ENCODE assay signal across 10 cellular contexts in genomic region chr17:40354191-40355122, GRCh38. TPM values are rescaled to one million over a fixed set of nuclear protein-coding genes. Genes with fewer than 3 reads are reported as not detected.
A peak's percentile ranks its signal among the peaks of the same experiment; 100 is the strongest.
DNase-seq lines count a peak whose midpoint lies in the region; ATAC-seq and TF ChIP-seq lines count a peak whose summit lies in the region.
"Had no signal": no experiment of that assay in that cellular context is flagged by ENCODE, and none has a peak within 500 bp of the region (broad histone marks: within the 10 kb centered on the region; RNA-seq: fewer than 3 reads in every experiment).

No MANE protein-coding gene starts in this region.

- in situ Hi-C loops in IMR-90 (cut with MboI; ENCODE audit: low sequenced_read_pairs), result loop anchor here (5.0 to 25.0 kb wide), 4 partner anchors 52 to 1308 kb away; partner anchors contain the start of genes KRT27, KRT28 and WIPF2

- no peaks in the 10 kb centered on the region for H3K9me1 ChIP-seq in IMR-90 (ENCODE audit: insufficient read depth, low read length)

- no peak overlapping the region for H3K18ac ChIP-seq in IMR-90 (ENCODE audit: low read depth, low read length)

- H3K9ac ChIP-seq in IMR-90 (ENCODE audit: low read depth, low read length), result no peak overlapping the region

- H3K27me3 ChIP-seq in CD4-positive, alpha-beta T cell (ENCODE audit: control insufficient read depth, insufficient read depth, low read length), result no peaks in the 10 kb centered on the region
- H3K27me3 ChIP-seq in IMR-90 (ENCODE audit: control insufficient read depth, insufficient read depth, low read length), result no peaks in the 10 kb centered on the region

- no peak overlapping the region for H2BK15ac ChIP-seq in IMR-90 (ENCODE audit: low read depth, low read length)

- H3K4me2 ChIP-seq in IMR-90 (ENCODE audit: low read depth, low read length), result no peak overlapping the region

- H4K91ac ChIP-seq in IMR-90 (ENCODE audit: insufficient read depth, low read depth, low read length), result no peak overlapping the region

- no peak for TF ChIP-seq CTCF in CD4-positive, alpha-beta T cell (IDR thresholded peaks at IDR 0.05)
- TF ChIP-seq CTCF in IMR-90 (conservative IDR thresholded peaks at IDR 0.05; ENCODE audit: low read depth, low read length) (no peak), endothelial cell (IDR thresholded peaks at IDR 0.05; ENCODE audit: unreplicated experiment) (no peak), neural crest cell (conservative IDR thresholded peaks at IDR 0.05) (no peak)

- no peak overlapping the region for H3K14ac ChIP-seq in IMR-90 (replicated peaks; ENCODE audit: low read depth, low read length)

- peaks cover 34% of the 10 kb centered on the region for H4K20me1 ChIP-seq in IMR-90 (ENCODE audit: insufficient read depth, low read length)

- POLR2A ChIA-PET in CD4-positive, alpha-beta T cell (lab: Charles Lee), result interaction anchor here (1.0 to 3.6 kb wide), 10 partner anchors 9 to 179 kb away, joined by 3 to 25 read pairs (median 7); no protein-coding TSS in a partner anchor
- POLR2A ChIA-PET in IMR-90 (lab: Charles Lee; ENCODE audit: unreplicated experiment), result no interaction called here

- CTCF ChIA-PET in CD4-positive, alpha-beta T cell (lab: Charles Lee), result interaction anchor here (0.6 to 6.3 kb wide), 25 partner anchors 8 to 230 kb away, joined by 3 to 62 read pairs (median 3); partner anchors contain the start of genes CDC6, RARA and TOP2A
- CTCF ChIA-PET in IMR-90 (lab: Yijun Ruan, JAX), result interaction anchor here (0.6 to 1.3 kb wide), 10 partner anchors 12 to 1283 kb away, joined by 3 to 9 read pairs (median 4); no protein-coding TSS in a partner anchor

- no peak for DNase-seq in CD4-positive, alpha-beta T cell
- DNase-seq in IMR-90, result no peak
- no peak for DNase-seq in endothelial cell (ENCODE audit: low spot score)
- DNase-seq in neural crest cell (ENCODE audit: low read depth, low spot score), result no peak
- no peak for DNase-seq in activated effector memory CD4-positive, alpha-beta T cell treated with anti-CD3 and anti-CD28 coated beads, Interleukin-2, amount 50 U/mL, for 16 hours
- no peak for DNase-seq in substantia nigra (lab: John Stamatoyannopoulos, UW)
- DNase-seq: foreskin melanocyte had no signal

- H3K27ac ChIP-seq in CD4-positive, alpha-beta T cell (ENCODE audit: low read depth, low read length), result no peak overlapping the region
- H3K27ac ChIP-seq in IMR-90 (ENCODE audit: insufficient read depth, low read length), result no peak overlapping the region
- H3K27ac ChIP-seq in substantia nigra (ENCODE audit: low read depth, low read length, poor library complexity, severe bottlenecking), result no peak overlapping the region

- peaks cover 65% of the 10 kb centered on the region for H3K36me3 Mint-ChIP-seq in CD4-positive, alpha-beta T cell (ENCODE audit: low read depth)
- H3K36me3 Mint-ChIP-seq in endothelial cell (ENCODE audit: low read depth, unreplicated experiment) (peaks cover 25% of the 10 kb centered on the region), neural crest cell (ENCODE audit: low read depth) (peaks cover 7% of the 10 kb centered on the region)

- BruUV-seq in IMR-90 (replicated peaks; lab: Mats Ljungman, UMichigan), result no TSS peak

- peak overlapping the region; percentile 36 for H3K27ac Mint-ChIP-seq in CD4-positive, alpha-beta T cell
- no peak overlapping the region for H3K27ac Mint-ChIP-seq in endothelial cell (ENCODE audit: unreplicated experiment)
- H3K27ac Mint-ChIP-seq in neural crest cell (ENCODE audit: unreplicated experiment), result no peak overlapping the region

- dilution Hi-C loops in IMR-90 (cut with HindIII; ENCODE audit: low sequenced_read_pairs, unreplicated experiment), result no loop called here

- H3K4me3 Mint-ChIP-seq in CD4-positive, alpha-beta T cell, result peak overlapping the region; percentile 11
- H3K4me3 Mint-ChIP-seq in endothelial cell (ENCODE audit: unreplicated experiment), result peak overlapping the region; percentile 31
- H3K4me3 Mint-ChIP-seq in neural crest cell, result peak overlapping the region; percentile 66
- H3K4me3 Mint-ChIP-seq: CD4-positive, CD25-positive, alpha-beta regulatory T cell had no signal

- no peak overlapping the region for H3K4ac ChIP-seq in IMR-90 (ENCODE audit: low read depth, low read length)

- peaks cover 10 to 49% of the 10 kb centered on the region in 2 experiments for H3K79me1 ChIP-seq in IMR-90 (ENCODE audit: low read depth in 1 of 2, low read length in 2 of 2)

- H3K56ac ChIP-seq in IMR-90 (ENCODE audit: extremely low read depth, insufficient read depth, low read length), result no peak overlapping the region

- intact Hi-C loops in CD4-positive, alpha-beta T cell (cut with DNase I, micrococcal nuclease), result loop anchor here (1.0 to 5.0 kb wide), 7 partner anchors 51 to 1308 kb away; no protein-coding TSS in a partner anchor
- intact Hi-C loops in IMR-90 (cut with micrococcal nuclease), result loop anchor here (1.0 to 5.0 kb wide), 2 partner anchors 51 to 152 kb away; no protein-coding TSS in a partner anchor

- no peaks in the 10 kb centered on the region for H3K9me3 ChIP-seq in CD4-positive, alpha-beta T cell (ENCODE audit: control insufficient read depth, low read length)
- H3K9me3 ChIP-seq in IMR-90 (ENCODE audit: control insufficient read depth, insufficient read depth, low read length), result no peaks in the 10 kb centered on the region

- 82% methylated on average over 15 of the region's 32 CpGs; no CpG with 5 or more reads in 1 of the 2 experiments for WGBS in IMR-90 (ENCODE audit: extremely low coverage in 2 of 2, insufficient read length in 1 of 2), 2 experiments

- no peak for ATAC-seq in CD4-positive, alpha-beta T cell (ENCODE audit: poor library complexity)
- ATAC-seq in IMR-90 (ENCODE audit: low read depth) (no peak), GM18519 (IDR thresholded peaks at IDR 0.05; ENCODE audit: low FRiP score, unreplicated experiment) (no peak), HG03432 (IDR thresholded peaks at IDR 0.05; ENCODE audit: unreplicated experiment) (no peak)

- no peak overlapping the region for H3K23ac ChIP-seq in IMR-90 (ENCODE audit: low read depth, low read length)

- no peak overlapping the region for H2AK5ac ChIP-seq in IMR-90 (ENCODE audit: low read depth, low read length)

- TF ChIP-seq POLR2A in IMR-90 (IDR thresholded peaks at IDR 0.05; ENCODE audit: low read depth, low read length), result no peak

- H2AFZ ChIP-seq in IMR-90 (replicated peaks; ENCODE audit: low read length, poor library complexity), result peak overlapping the region; percentile 85

- no peak overlapping the region for H3K4me3 ChIP-seq in IMR-90 (ENCODE audit: insufficient read depth, low read depth, low read length)

- no peak overlapping the region for H2BK20ac ChIP-seq in IMR-90 (ENCODE audit: low read depth, low read length)

- no peak overlapping the region for H4K8ac ChIP-seq in IMR-90 (ENCODE audit: low read depth in 2 of 2, low read length in 2 of 2)

- H3K4me1 Mint-ChIP-seq in CD4-positive, alpha-beta T cell (ENCODE audit: low read depth), result peaks cover 25% of the 10 kb centered on the region
- peaks cover 21% of the 10 kb centered on the region for H3K4me1 Mint-ChIP-seq in endothelial cell (ENCODE audit: unreplicated experiment)
- H3K4me1 Mint-ChIP-seq in neural crest cell, result peaks cover 55% of the 10 kb centered on the region

- H3K4me1 ChIP-seq in IMR-90 (ENCODE audit: control insufficient read depth, insufficient read depth, low read length), result peaks cover 6% of the 10 kb centered on the region; the same call in 1 of the 2 replicates

- no peak for TF ChIP-seq RAD21 in IMR-90 (IDR thresholded peaks at IDR 0.05; ENCODE audit: low read length)

- H2BK120ac ChIP-seq in IMR-90 (ENCODE audit: low read depth, low read length), result no peak overlapping the region

- no peak overlapping the region for H4K5ac ChIP-seq in IMR-90 (ENCODE audit: low read depth, low read length)

- peak overlapping the region; percentile 79 for H2AK9ac ChIP-seq in IMR-90 (replicated peaks; ENCODE audit: low read depth, low read length, poor library complexity)

- H3K27me3 Mint-ChIP-seq in CD4-positive, alpha-beta T cell, result no peaks in the 10 kb centered on the region
- peaks cover 10% of the 10 kb centered on the region for H3K27me3 Mint-ChIP-seq in endothelial cell (ENCODE audit: unreplicated experiment)
- peaks cover 4% of the 10 kb centered on the region for H3K27me3 Mint-ChIP-seq in neural crest cell (ENCODE audit: low read depth)

- no peak overlapping the region for H2BK5ac ChIP-seq in IMR-90 (ENCODE audit: low read depth, low read length, poor library complexity, severe bottlenecking)

- H3K36me3 ChIP-seq in IMR-90 (ENCODE audit: control insufficient read depth, insufficient read depth, low read length), result peaks cover 51% of the 10 kb centered on the region

- no peaks in the 10 kb centered on the region for H3K9me3 Mint-ChIP-seq in CD4-positive, alpha-beta T cell
- H3K9me3 Mint-ChIP-seq in endothelial cell (ENCODE audit: unreplicated experiment) (no peaks in the 10 kb centered on the region), neural crest cell (no peaks in the 10 kb centered on the region)
- H3K9me3 Mint-ChIP-seq: CD4-positive, CD25-positive, alpha-beta regulatory T cell had no signal

TF ChIP-seq in IMR-90, 13 proteins besides CTCF, POLR2A, EP300 and RAD21 (continues in another document):
- TF ChIP-seq ELK1 (IDR thresholded peaks at IDR 0.05; ENCODE audit: borderline replicate concordance, low read depth, low read length) (no peak), NFE2L2 (IDR thresholded peaks at IDR 0.05; ENCODE audit: low read depth, low read length) (no peak), MAZ (IDR thresholded peaks at IDR 0.05; ENCODE audit: borderline replicate concordance, low read depth, low read length) (no peak)

RNA-seq across cellular contexts. Expression of gene GJD3, which starts 10.1 kb away (rescaled TPM):
- total RNA-seq in CD4-positive, alpha-beta T cell, result not detected
- total RNA-seq in IMR-90 (2012; rRNA removed), result not detected in 2 replicates
- 0.10 and 0.39 TPM in 2 replicates for polyA plus RNA-seq in IMR-90 (2012; rRNA removed)
- 0.11 and 1.0 TPM in 2 replicates for polyA plus RNA-seq in IMR-90 (2012; cell fraction: cytosol; rRNA removed)
- 0.80 and 0.91 TPM in 2 replicates for polyA plus RNA-seq in IMR-90 (2012; cell fraction: nucleus; rRNA removed; ENCODE audit: low replicate concordance)
- total RNA-seq in endothelial cell (ENCODE audit: unreplicated experiment), result 1.1 TPM
- total RNA-seq in neural crest cell, result 0.34 TPM in 1 of 2 replicates, not detected in the other
- total RNA-seq: CD4-positive, CD25-positive, alpha-beta regulatory T cell had no signal
- polyA plus RNA-seq: CD4-positive, CD25-positive, alpha-beta regulatory T cell had no signal

RNA-seq across cellular contexts. Expression of gene RARA, which starts 45.5 kb away (rescaled TPM):
- total RNA-seq in CD4-positive, alpha-beta T cell, result 100 to 1,000 TPM; 114 to 115 TPM
- total RNA-seq in IMR-90 (2012; rRNA removed) (7.2 and 9.0 TPM in 2 replicates), endothelial cell (ENCODE audit: unreplicated experiment) (42.8 TPM), neural crest cell (22.3 and 25.9 TPM in 2 replicates)
- polyA plus RNA-seq in IMR-90 (2012; rRNA removed), result 12.7 and 13.6 TPM in 2 replicates
- polyA plus RNA-seq in IMR-90 (2012; cell fraction: cytosol; rRNA removed), result 11.3 and 18.9 TPM in 2 replicates
- polyA plus RNA-seq in IMR-90 (2012; cell fraction: nucleus; rRNA removed; ENCODE audit: low replicate concordance), result 11.5 and 14.7 TPM in 2 replicates

Comparison
In these comparisons a context has a peak if more than half of its experiments do, and no peak if none do; other contexts are left out.
1. H3K4me3 Mint-ChIP-seq: peak in every context shown above with its lines; median percentile 66 in neural crest cell; 31 in endothelial cell; 11 in CD4-positive, alpha-beta T cell.